Comparison of ENCODE assay signal across 8 cellular contexts in the genomic region with DNA sequence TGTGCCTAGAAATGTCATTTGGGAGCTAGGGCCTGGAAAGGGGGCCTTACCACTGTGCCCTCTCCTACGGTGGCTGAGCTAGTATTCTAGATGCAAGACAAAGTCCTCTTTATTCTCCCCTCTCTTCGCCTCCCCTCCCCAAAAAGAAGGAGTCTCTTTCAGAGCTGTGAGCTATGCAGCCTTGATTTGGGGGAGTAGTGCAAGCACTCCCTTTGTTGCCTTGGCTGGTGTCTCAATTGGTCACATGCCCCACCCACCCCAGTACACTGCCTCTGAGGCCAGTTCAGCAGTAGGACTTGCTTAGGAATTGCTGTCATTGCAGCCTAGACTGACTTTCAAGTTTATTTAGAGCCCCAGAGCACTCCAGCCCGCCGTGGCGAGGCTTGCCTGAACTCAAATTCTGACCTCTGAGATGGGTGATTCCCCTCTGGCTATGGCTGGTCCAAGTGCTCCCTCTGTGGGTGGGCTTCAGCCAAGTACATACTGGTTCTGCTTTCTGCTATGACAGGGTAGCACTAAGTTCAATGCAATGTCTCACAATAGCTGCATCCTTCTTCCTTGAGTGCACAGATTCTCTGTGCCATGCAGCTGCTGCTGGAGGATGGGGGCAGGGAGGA. TPM values are rescaled to one million over a fixed set of nuclear protein-coding genes. Genes with fewer than 3 reads are reported as not detected.
DNase-seq lines count a peak whose midpoint lies in the region; ATAC-seq and TF ChIP-seq lines count a peak whose summit lies in the region.

No MANE protein-coding gene starts in this region.

- peaks cover 12% of the 10 kb centered on the region for H3K9me3 Mint-ChIP-seq in chondrocyte (ENCODE audit: low read depth)
- no peaks in the 10 kb centered on the region for H3K9me3 Mint-ChIP-seq in activated T-helper 2 cell treated with anti-CD3 and anti-CD28 coated beads, Interferon-gamma antibody, Interleukin-2, Interleukin-4, amounts not matched to agents 10 μg/mL and 5 μg/mL and 100 μg/mL, durations not matched to agents 14 hours and 24 hours and 36 hours

- H3K36me3 ChIP-seq in spleen: no peaks in the 10 kb centered on the region

- ATAC-seq in GM18498 (IDR thresholded peaks at IDR 0.05; ENCODE audit: unreplicated experiment): peak; percentile 97
- peak; percentile 98 for ATAC-seq in HG02642 (IDR thresholded peaks at IDR 0.05; ENCODE audit: poor library complexity, unreplicated experiment)

- intact Hi-C loops in spleen (cut with DNase I; ENCODE audit: low total_unique reads): no loop called here
- intact Hi-C loops in activated T-helper 2 cell treated with anti-CD3 and anti-CD28 coated beads, Interferon-gamma antibody, Interleukin-2, Interleukin-4, amounts not matched to agents 10 μg/mL and 5 μg/mL and 100 μg/mL, durations not matched to agents 14 hours and 24 hours and 36 hours (cut with micrococcal nuclease): no loop called here

- no peaks in the 10 kb centered on the region for H3K4me1 Mint-ChIP-seq in chondrocyte (ENCODE audit: low read depth)
- H3K4me1 Mint-ChIP-seq in activated T-helper 2 cell treated with anti-CD3 and anti-CD28 coated beads, Interferon-gamma antibody, Interleukin-2, Interleukin-4, amounts not matched to agents 10 μg/mL and 5 μg/mL and 100 μg/mL, durations not matched to agents 14 hours and 24 hours and 36 hours (ENCODE audit: low read depth): peaks cover 2% of the 10 kb centered on the region

- H3K9me3 ChIP-seq in AG04450 (ENCODE audit: control insufficient read depth, insufficient read depth, low read length) (no peaks in the 10 kb centered on the region), spleen (peaks cover 0 to 10% (median 0%) of the 10 kb centered on the region in 8 donors)

- peaks cover 16% of the 10 kb centered on the region for H3K27me3 Mint-ChIP-seq in chondrocyte (ENCODE audit: low read depth)
- peaks cover 10% of the 10 kb centered on the region for H3K27me3 Mint-ChIP-seq in activated T-helper 2 cell treated with anti-CD3 and anti-CD28 coated beads, Interferon-gamma antibody, Interleukin-2, Interleukin-4, amounts not matched to agents 10 μg/mL and 5 μg/mL and 100 μg/mL, durations not matched to agents 14 hours and 24 hours and 36 hours (ENCODE audit: low read depth)

- H3K27ac Mint-ChIP-seq in chondrocyte (ENCODE audit: unreplicated experiment): no peak overlapping the region
- no peak overlapping the region for H3K27ac Mint-ChIP-seq in activated T-helper 2 cell treated with anti-CD3 and anti-CD28 coated beads, Interferon-gamma antibody, Interleukin-2, Interleukin-4, amounts not matched to agents 10 μg/mL and 5 μg/mL and 100 μg/mL, durations not matched to agents 14 hours and 24 hours and 36 hours

- H3K27ac ChIP-seq in AG04450 (ENCODE audit: low read depth, low read length) (no peak overlapping the region), spleen (no peak overlapping the region)

- H3K36me3 Mint-ChIP-seq in chondrocyte (ENCODE audit: low read depth): peaks cover 5% of the 10 kb centered on the region
- no peaks in the 10 kb centered on the region for H3K36me3 Mint-ChIP-seq in activated T-helper 2 cell treated with anti-CD3 and anti-CD28 coated beads, Interferon-gamma antibody, Interleukin-2, Interleukin-4, amounts not matched to agents 10 μg/mL and 5 μg/mL and 100 μg/mL, durations not matched to agents 14 hours and 24 hours and 36 hours (ENCODE audit: low read depth)

- CTCF ChIA-PET in AG04450 (lab: Charles Lee): interaction anchor here (1.5 kb wide), 1 partner anchor 22 kb away, joined by 5 read pairs; no protein-coding TSS in a partner anchor

- no peaks in the 10 kb centered on the region for H3K4me1 ChIP-seq in spleen

- TF ChIP-seq POLR2A in spleen (IDR thresholded peaks at IDR 0.05): no peak

- H3K4me3 ChIP-seq in AG04450 (ENCODE audit: low read depth, low read length) (no peak overlapping the region), spleen (no peak overlapping the region)

- TF ChIP-seq CTCF in AG04450 (IDR thresholded peaks at IDR 0.05; ENCODE audit: low read depth, low read length) (peak; percentile 23; the same call in 1 of the 2 replicates), chondrocyte (IDR thresholded peaks at IDR 0.05) (peak; percentile 48), spleen (IDR thresholded peaks at IDR 0.05 in 8 of 11, conservative IDR thresholded peaks at IDR 0.05 in 3 of 11) (peak in 6 of 11 experiments; percentile 12 to 46 (median 22))

- H3K27me3 ChIP-seq in AG04450 (ENCODE audit: control insufficient read depth, insufficient read depth, low read length) (no peaks in the 10 kb centered on the region), spleen (replicated peaks in 1 of 7) (no peaks in the 10 kb centered on the region)

- no peak for DNase-seq in AG04450 (ENCODE audit: low read depth, low spot score)
- DNase-seq in NCI-H82 treated with DMSO at 0.1 percent for 48 hours (lab: John Stamatoyannopoulos, UW; ENCODE audit: unreplicated experiment): peak; percentile 11
- no peak for DNase-seq in chondrocyte (ENCODE audit: low spot score)
- DNase-seq in spleen: no peak
- DNase-seq in mucosa of gallbladder (ENCODE audit: low spot score): no peak
- no peak for DNase-seq in activated T-helper 2 cell treated with anti-CD3 and anti-CD28 coated beads, Interferon-gamma antibody, Interleukin-2, Interleukin-4, amounts not matched to agents 10 μg/mL and 5 μg/mL and 100 μg/mL, durations not matched to agents 14 hours and 24 hours and 36 hours (ENCODE audit: low spot score)

- POLR2A ChIA-PET in AG04450 (lab: Yijun Ruan, JAX): interaction anchor here (0.6 kb wide), 1 partner anchor 206 kb away, joined by 4 read pairs; no protein-coding TSS in a partner anchor

- WGBS in spleen, 5 donors: 52 to 58% (median 56%) methylated on average over 5 of the region's 5 CpGs

- H3K4me3 Mint-ChIP-seq in chondrocyte (ENCODE audit: unreplicated experiment): no peak overlapping the region
- H3K4me3 Mint-ChIP-seq in activated T-helper 2 cell treated with anti-CD3 and anti-CD28 coated beads, Interferon-gamma antibody, Interleukin-2, Interleukin-4, amounts not matched to agents 10 μg/mL and 5 μg/mL and 100 μg/mL, durations not matched to agents 14 hours and 24 hours and 36 hours (ENCODE audit: low read depth): no peak overlapping the region

RNA-seq across cellular contexts. Expression of a gene that starts 37.0 kb away (rescaled TPM):
- 10.6 and 12.6 TPM in 2 replicates for polyA plus RNA-seq in AG04450 (2011; rRNA removed)
- 8.4 and 12.6 TPM in 2 replicates for polyA minus RNA-seq in AG04450 (2011; rRNA and poly(A)+ RNA removed)
- total RNA-seq in chondrocyte: 7.8 to 11.1 TPM (median 9.2 TPM) in 3 replicates
- total RNA-seq in spleen: 10 to 100 TPM; 11.2 to 24.1 (median 16.2) TPM
- polyA plus RNA-seq in spleen: 1 to 10 TPM; 6.0 to 7.0 (median 6.9) TPM
- 10.6 TPM for total RNA-seq in mucosa of gallbladder
- total RNA-seq in activated T-helper 2 cell treated with anti-CD3 and anti-CD28 coated beads, Interferon-gamma antibody, Interleukin-2, Interleukin-4, amounts not matched to agents 10 μg/mL and 5 μg/mL and 100 μg/mL, durations not matched to agents 14 hours and 24 hours and 36 hours: 15.7 and 16.2 TPM in 2 replicates
